Comparison of ENCODE assay signal across 13 cellular contexts in the genomic region with DNA sequence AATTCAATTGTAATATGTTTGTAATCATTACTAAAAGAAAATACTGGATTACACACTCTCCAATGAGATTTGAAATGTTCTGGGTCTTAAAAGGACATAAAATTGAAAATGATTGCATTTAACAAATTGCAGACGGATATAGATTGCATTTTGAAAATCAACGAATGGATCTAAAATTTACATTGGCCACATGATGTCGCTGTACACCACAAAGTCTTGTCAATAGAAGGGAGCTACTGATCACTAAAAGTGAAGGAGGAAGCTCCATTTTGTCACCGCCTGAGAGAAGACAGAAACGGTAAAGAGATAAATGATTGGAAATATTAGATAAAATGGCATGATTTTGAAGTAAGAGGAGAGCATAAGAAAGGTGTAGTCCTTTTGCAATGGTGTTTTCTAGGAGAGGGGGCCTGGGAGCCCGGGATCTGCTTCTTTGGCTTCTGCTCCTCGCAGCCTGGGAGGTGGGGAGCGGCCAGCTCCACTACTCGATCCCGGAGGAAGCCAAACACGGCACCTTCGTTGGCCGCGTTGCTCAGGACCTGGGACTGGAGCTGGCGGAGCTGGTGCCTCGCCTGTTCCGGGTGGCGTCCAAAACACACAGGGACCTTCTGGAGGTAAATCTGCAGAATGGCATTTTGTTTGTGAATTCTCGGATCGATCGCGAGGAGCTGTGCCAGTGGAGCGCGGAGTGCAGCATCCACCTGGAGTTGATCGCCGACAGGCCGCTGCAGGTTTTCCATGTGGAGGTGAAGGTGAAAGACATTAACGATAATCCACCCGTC. TPM values are rescaled to one million over a fixed set of nuclear protein-coding genes. Genes with fewer than 3 reads are reported as not detected.
DNase-seq lines count a peak whose midpoint lies in the region; ATAC-seq, FAIRE-seq and TF ChIP-seq lines count a peak whose summit lies in the region.
"Had no signal": no experiment of that assay in that cellular context is flagged by ENCODE, and none has a peak within 500 bp of the region (broad histone marks: within the 10 kb centered on the region; RNA-seq: fewer than 3 reads in every experiment).

Gene PCDHA1, plus strand, starts transcription at position 236 of the 782 bp plus-strand sequence.

- POLR2A ChIA-PET in naive thymus-derived CD8-positive, alpha-beta T cell (lab: Charles Lee) = no interaction called here

- no peak for TF ChIP-seq POLR2A in H54 (IDR thresholded peaks at IDR 0.05; ENCODE audit: low read depth, low read length)

- ATAC-seq in left lobe of liver (no peak), omental fat pad (ENCODE audit: low FRiP score) (no peak)
- no peak for ATAC-seq in naive thymus-derived CD8-positive, alpha-beta T cell

- TF ChIP-seq CTCF in coronary artery (IDR thresholded peaks at IDR 0.05) (no peak), brain microvascular endothelial cell (IDR thresholded peaks at IDR 0.05; ENCODE audit: low read depth, low read length, missing control alignments) (no peak), omental fat pad (IDR thresholded peaks at IDR 0.05) (no peak)

- H3K4me1 Mint-ChIP-seq in naive thymus-derived CD8-positive, alpha-beta T cell = no peaks in the 10 kb centered on the region

- no peaks in the 10 kb centered on the region for H3K36me3 ChIP-seq in brain microvascular endothelial cell (replicated peaks)
- H3K36me3 ChIP-seq: vagina had no signal

- H3K4me3 Mint-ChIP-seq in naive thymus-derived CD8-positive, alpha-beta T cell = no peak within 1 kb of the TSS

- no peaks in the 10 kb centered on the region for H3K27me3 ChIP-seq in brain microvascular endothelial cell (replicated peaks)
- H3K27me3 ChIP-seq: vagina had no signal

- FAIRE-seq in H54 (lab: Jason Lieb, UNC) = peak; percentile 15

- peak within 1 kb of the TSS in 2 of 10 donors; percentile 43 to 82 for H3K27ac Mint-ChIP-seq in naive thymus-derived CD8-positive, alpha-beta T cell

- H3K9me3 Mint-ChIP-seq in naive thymus-derived CD8-positive, alpha-beta T cell = peaks cover 12 to 97% (median 51%) of the 10 kb centered on the region in 9 donors

- H3K27me3 Mint-ChIP-seq in naive thymus-derived CD8-positive, alpha-beta T cell = peaks cover 21 to 51% (median 31%) of the 10 kb centered on the region in 5 donors

- DNase-seq in 8988T = peak; percentile 63
- DNase-seq in H54 (ENCODE audit: insufficient read length, low spot score) = no peak
- DNase-seq in NCI-H748 (lab: John Stamatoyannopoulos, UW; ENCODE audit: unreplicated experiment) = peak; percentile 86
- no peak for DNase-seq in coronary artery (ENCODE audit: low spot score)
- no peak for DNase-seq in left lobe of liver (ENCODE audit: low spot score)
- no peak for DNase-seq in naive thymus-derived CD8-positive, alpha-beta T cell
- DNase-seq in brain microvascular endothelial cell = no peak
- DNase-seq in omental fat pad (ENCODE audit: low spot score) = no peak
- DNase-seq: activated gamma-delta T cell, C1 segment of cervical spinal cord, mesenchymal stem cell, NCI-H524 treated with DMSO at 0.1 percent for 48 hours had no signal

- H3K4me3 ChIP-seq in coronary artery (peak within 1 kb of the TSS; percentile 5), brain microvascular endothelial cell (ENCODE audit: low read depth, low read length) (no peak within 1 kb of the TSS)
- H3K4me3 ChIP-seq: vagina had no signal

- H3K27ac ChIP-seq in coronary artery (no peak within 1 kb of the TSS), brain microvascular endothelial cell (no peak within 1 kb of the TSS)
- H3K27ac ChIP-seq: vagina had no signal

- in situ Hi-C loops in brain microvascular endothelial cell (cut with HindIII; ENCODE audit: low pct_ligation_motif_present, low sequenced_read_pairs) = no loop called here

- H3K36me3 Mint-ChIP-seq in naive thymus-derived CD8-positive, alpha-beta T cell = peaks cover 18 to 48% (median 47%) of the 10 kb centered on the region in 3 donors

RNA-seq across cellular contexts. Expression of gene PCDHA1, which starts in this region (rescaled TPM):
- total RNA-seq in left lobe of liver = not detected
- not detected for total RNA-seq in naive thymus-derived CD8-positive, alpha-beta T cell
- not detected for polyA plus RNA-seq in naive thymus-derived CD8-positive, alpha-beta T cell
- total RNA-seq in omental fat pad = not detected
- total RNA-seq: vagina had no signal

Comparison
In these comparisons a context has a peak if more than half of its experiments do, and no peak if none do; other contexts are left out.
1. DNase-seq: peak in 8988T (single experiment) and NCI-H748 (single experiment); none in H54 (single experiment), coronary artery (single experiment), left lobe of liver (single experiment), naive thymus-derived CD8-positive, alpha-beta T cell (0 of 10), brain microvascular endothelial cell (single experiment) and omental fat pad (single experiment).